Comparison of ENCODE assay signal across 1 cellular context in genomic region chr2:9630750-9631483, GRCh38.
TF ChIP-seq lines count a peak whose summit lies in the region.

Gene YWHAQ, minus strand, starts transcription at chr2:9630997. Its CDS starts 545 bp downstream, at chr2:9630452.

TF ChIP-seq in K562, 482 proteins besides CTCF, POLR2A, EP300 and RAD21 (continued from another document and continues in another):
- TF ChIP-seq USF2 (CRISPR knock-in tag; IDR thresholded peaks at IDR 0.05) (peak; percentile 52), NCOA4 (IDR thresholded peaks at IDR 0.05; ENCODE audit: partially characterized antibody) (no peak), MTA3 (IDR thresholded peaks at IDR 0.05; ENCODE audit: borderline replicate concordance) (peak; percentile 83), PML (IDR thresholded peaks at IDR 0.05; ENCODE audit: low read length) (peak; percentile 81), PHB (CRISPR knock-in tag; IDR thresholded peaks at IDR 0.05) (no peak), FOXP4 (CRISPR knock-in tag; IDR thresholded peaks at IDR 0.05; ENCODE audit: borderline replicate concordance) (0 out of 2 replicates have a peak, but pooled peaks have one; percentile 11), CHD2 (IDR thresholded peaks at IDR 0.05; ENCODE audit: low read depth, low read length) (peak; percentile 83), CLOCK (CRISPR knock-in tag; IDR thresholded peaks at IDR 0.05; ENCODE audit: borderline replicate concordance) (no peak), FOS (IDR thresholded peaks at IDR 0.05; ENCODE audit: extremely low read depth, insufficient read length) (peak; percentile 90), EGR1 (conservative IDR thresholded peaks at IDR 0.05) (peak; percentile 89), JUN (IDR thresholded peaks at IDR 0.05; ENCODE audit: borderline replicate concordance, low read depth, low read length) (0 out of 2 replicates have a peak, but pooled peaks have one; percentile 25), JUN (CRISPR knock-in tag; IDR thresholded peaks at IDR 0.05; ENCODE audit: borderline replicate concordance) (no peak), ZNF212 (CRISPR knock-in tag; IDR thresholded peaks at IDR 0.05) (no peak), SMAD1 (IDR thresholded peaks at IDR 0.05; ENCODE audit: low read depth, low read length, partially characterized antibody) (peak; percentile 26), TAF1 (IDR thresholded peaks at IDR 0.05; ENCODE audit: control insufficient read depth, extremely low read depth, insufficient read depth, low read length, severe bottlenecking) (peak; percentile 55), E2F1 (CRISPR knock-in tag; IDR thresholded peaks at IDR 0.05) (peak; percentile 90; the same call in 1 of the 2 replicates), NR2C2 (CRISPR knock-in tag; IDR thresholded peaks at IDR 0.05) (peak; percentile 71), NR2C2 (tag; IDR thresholded peaks at IDR 0.05) (peak; percentile 60; the same call in 1 of the 2 replicates), RBBP5 (IDR thresholded peaks at IDR 0.05; ENCODE audit: borderline replicate concordance, insufficient read depth, low read length, poor library complexity, severe bottlenecking) (peak; percentile 61), CBFA2T3 (IDR thresholded peaks at IDR 0.05) (no peak), ZNF609 (CRISPR knock-in tag; IDR thresholded peaks at IDR 0.05; ENCODE audit: borderline replicate concordance) (peak; percentile 90), DEAF1 (CRISPR knock-in tag; IDR thresholded peaks at IDR 0.05) (no peak), ARID1B (IDR thresholded peaks at IDR 0.05) (peak; percentile 27; the same call in 1 of the 2 replicates), HOMEZ (CRISPR knock-in tag; IDR thresholded peaks at IDR 0.05) (no peak), CBX5 (IDR thresholded peaks at IDR 0.05; ENCODE audit: borderline replicate concordance, low read depth) (peak; percentile 94), ELF1 (tag; IDR thresholded peaks at IDR 0.05) (peak; percentile 57; the same call in 1 of the 2 replicates), CTBP1 (IDR thresholded peaks at IDR 0.05; ENCODE audit: borderline replicate concordance) (peak; percentile 84), ASH1L (IDR thresholded peaks at IDR 0.05; ENCODE audit: borderline replicate concordance, low read depth, partially characterized antibody) (peak; percentile 90), BHLHE40 (IDR thresholded peaks at IDR 0.05; ENCODE audit: low read length) (peak; percentile 100), ZNF175 (CRISPR knock-in tag; IDR thresholded peaks at IDR 0.05; ENCODE audit: low read depth) (0 out of 2 replicates have a peak, but pooled peaks have one; percentile 36), SUPT5H (IDR thresholded peaks at IDR 0.05) (peak; percentile 91), SP1 (CRISPR knock-in tag; IDR thresholded peaks at IDR 0.05) (peak; percentile 97), HMGN3 (IDR thresholded peaks at IDR 0.05; ENCODE audit: borderline replicate concordance, extremely low read depth, insufficient read length, low read depth, low read length) (peak; percentile 44), ZNF41 (CRISPR knock-in tag; conservative IDR thresholded peaks at IDR 0.05) (no peak), DNMT1 (IDR thresholded peaks at IDR 0.05) (no peak), SIX5 (IDR thresholded peaks at IDR 0.05; ENCODE audit: borderline replicate concordance in 1 of 2, insufficient read depth in 1 of 2, low read depth in 1 of 2, low read length in 2 of 2) (no peak), TAF9B (IDR thresholded peaks at IDR 0.05; ENCODE audit: partially characterized antibody) (peak; percentile 57), ZNF395 (CRISPR knock-in tag; IDR thresholded peaks at IDR 0.05) (peak; percentile 34; the same call in 1 of the 2 replicates), CBX2 (IDR thresholded peaks at IDR 0.05; ENCODE audit: insufficient read depth, low read length, poor library complexity, severe bottlenecking) (no peak), HOXB6 (CRISPR knock-in tag; IDR thresholded peaks at IDR 0.05; ENCODE audit: borderline replicate concordance) (no peak), POU5F1 (IDR thresholded peaks at IDR 0.05; ENCODE audit: borderline replicate concordance, low read depth, low read length, partially characterized antibody) (no peak), ZNF280A (IDR thresholded peaks at IDR 0.05; ENCODE audit: low read depth, partially characterized antibody) (peak; percentile 20), ZFX (CRISPR knock-in tag; IDR thresholded peaks at IDR 0.05) (peak; percentile 68)
